18 cellular contexts compared by ENCODE assay signal in the genomic region with DNA sequence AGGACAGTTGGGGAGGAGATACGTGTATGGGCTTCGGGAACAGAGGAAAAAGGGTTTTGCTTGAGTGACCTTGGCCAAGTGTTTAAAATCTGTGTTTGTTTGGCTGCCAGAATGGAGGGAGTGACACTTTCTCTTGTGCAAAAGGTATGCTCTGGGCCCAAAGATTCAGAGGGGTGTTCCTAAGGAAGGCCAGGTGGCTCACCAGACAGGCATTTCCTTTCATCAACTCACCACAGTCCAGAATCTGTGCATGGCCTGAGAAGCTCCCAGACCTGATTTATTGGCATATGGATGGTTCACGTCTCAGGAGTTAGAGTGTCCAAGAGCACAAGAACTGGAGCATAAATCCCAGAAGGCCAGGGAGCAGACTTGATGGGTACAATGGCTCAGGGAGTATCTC. TPM values are rescaled to one million over a fixed set of nuclear protein-coding genes. Genes with fewer than 3 reads are reported as not detected.
DNase-seq lines count a peak whose midpoint lies in the region; ATAC-seq and TF ChIP-seq lines count a peak whose summit lies in the region.
"Had no signal": no experiment of that assay in that cellular context is flagged by ENCODE, and none has a peak within 500 bp of the region (broad histone marks: within the 10 kb centered on the region; RNA-seq: fewer than 3 reads in every experiment).

No MANE protein-coding gene starts in this region.

- 63 to 64% methylated on average over 3 of the region's 3 CpGs for WGBS in GM23248 (ENCODE audit: low coverage in 1 of 2, low lambda C conversion rate in 2 of 2, missing lambda C conversion rate in 2 of 2), 2 experiments
- 66% methylated on average over 3 of the region's 3 CpGs for WGBS in esophagus muscularis mucosa

- no peaks in the 10 kb centered on the region for H3K9me3 ChIP-seq in GM23248 (ENCODE audit: low read depth)
- H3K9me3 ChIP-seq in RWPE2 (ENCODE audit: severe bottlenecking), result no peaks in the 10 kb centered on the region
- no peaks in the 10 kb centered on the region for H3K9me3 ChIP-seq in esophagus muscularis mucosa

- intact Hi-C loops in esophagus muscularis mucosa (cut with DNase I), result no loop called here

- no peak for TF ChIP-seq EP300 in esophagus muscularis mucosa (IDR thresholded peaks at IDR 0.05)

- no peaks in the 10 kb centered on the region for H3K36me3 Mint-ChIP-seq in activated naive CD8-positive, alpha-beta T cell treated with anti-CD3 and anti-CD28 coated beads, Interleukin-2, amount 50 U/mL, for 24 hours (ENCODE audit: low read depth)
- H3K36me3 Mint-ChIP-seq: CD8-positive, alpha-beta T cell had no signal

- H3K9ac ChIP-seq in GM23248, result no peak overlapping the region

- H2AFZ ChIP-seq in GM23248, result no peak overlapping the region

- no peak overlapping the region for H3K4me3 Mint-ChIP-seq in activated naive CD8-positive, alpha-beta T cell treated with anti-CD3 and anti-CD28 coated beads, Interleukin-2, amount 50 U/mL, for 24 hours
- H3K4me3 Mint-ChIP-seq: CD8-positive, alpha-beta T cell; H9; IgD-negative memory B cell had no signal

- H3K36me3 ChIP-seq in GM23248 (ENCODE audit: low read depth) (no peaks in the 10 kb centered on the region), RWPE2 (ENCODE audit: low read depth) (no peaks in the 10 kb centered on the region), esophagus muscularis mucosa (no peaks in the 10 kb centered on the region)

- no peak overlapping the region for H3K4me2 ChIP-seq in GM23248 (ENCODE audit: unreplicated experiment)

- H3K4me1 ChIP-seq in GM23248 (ENCODE audit: insufficient read depth) (no peaks in the 10 kb centered on the region), RWPE2 (ENCODE audit: insufficient read depth, poor library complexity, severe bottlenecking) (peaks cover 20% of the 10 kb centered on the region), esophagus muscularis mucosa (peaks cover 0 to 9% (median 3%) of the 10 kb centered on the region in 4 donors)

- H3K27ac ChIP-seq in GM23248 (no peak overlapping the region), RWPE2 (ENCODE audit: poor library complexity, severe bottlenecking) (peak overlapping the region; percentile 86), esophagus muscularis mucosa (replicated peaks in 1 of 4) (no peak overlapping the region)

- no peaks in the 10 kb centered on the region for H4K20me1 ChIP-seq in GM23248 (ENCODE audit: insufficient read depth)

- no peaks in the 10 kb centered on the region for H3K79me2 ChIP-seq in GM23248 (ENCODE audit: insufficient read depth)

- no peaks in the 10 kb centered on the region for H3K9me2 ChIP-seq in GM23248 (ENCODE audit: insufficient read depth)

- in situ Hi-C loops in GM23248 (cut with MboI), result no loop called here

- peaks cover 18% of the 10 kb centered on the region for H3K27me3 Mint-ChIP-seq in activated naive CD8-positive, alpha-beta T cell treated with anti-CD3 and anti-CD28 coated beads, Interleukin-2, amount 50 U/mL, for 24 hours

- ATAC-seq in RWPE2 (ENCODE audit: low read depth), result peak; percentile 96
- ATAC-seq in activated naive CD8-positive, alpha-beta T cell treated with anti-CD3 and anti-CD28 coated beads, Interleukin-2, amount 50 U/mL, for 24 hours, result no peak
- no peak for ATAC-seq in HG02970 (IDR thresholded peaks at IDR 0.05; ENCODE audit: low FRiP score, unreplicated experiment)
- ATAC-seq: CD8-positive, alpha-beta T cell; Right ventricle myocardium inferior had no signal

- TF ChIP-seq POLR2A in esophagus muscularis mucosa (IDR thresholded peaks at IDR 0.05; ENCODE audit: low read depth), result no peak

- no peaks in the 10 kb centered on the region for H3K4me1 Mint-ChIP-seq in activated naive CD8-positive, alpha-beta T cell treated with anti-CD3 and anti-CD28 coated beads, Interleukin-2, amount 50 U/mL, for 24 hours

- DNase-seq in GM23248 (peak; percentile 13), RWPE2 (ENCODE audit: low spot score) (peak; percentile 67), fibroblast of pulmonary artery (ENCODE audit: low read depth) (peak; percentile 43), renal cortical epithelial cell (ENCODE audit: low read depth) (peak; percentile 62), NCI-H524 treated with DMSO at 0.1 percent for 48 hours (lab: John Stamatoyannopoulos, UW) (no peak), esophagus muscularis mucosa (ENCODE audit: extremely low spot score) (no peak)
- no peak for DNase-seq in activated naive CD8-positive, alpha-beta T cell treated with anti-CD3 and anti-CD28 coated beads, Interleukin-2, amount 50 U/mL, for 24 hours
- DNase-seq: CD8-positive, alpha-beta T cell; DND-41; H9; MV-4-11; NCI-H1417 treated with DMSO at 0.1 percent for 48 hours; NCI-H2081; NCI-H524; OCI-M1 had no signal

- H3F3A ChIP-seq in GM23248 (ENCODE audit: insufficient read depth), result no peaks in the 10 kb centered on the region

- no peaks in the 10 kb centered on the region for H3K27me3 ChIP-seq in GM23248 (replicated peaks; ENCODE audit: insufficient read depth)
- no peaks in the 10 kb centered on the region for H3K27me3 ChIP-seq in RWPE2 (ENCODE audit: insufficient read depth, poor library complexity, severe bottlenecking)
- H3K27me3 ChIP-seq in esophagus muscularis mucosa, result peaks cover 0 to 10% (median 0%) of the 10 kb centered on the region in 4 donors

- H3K4me3 ChIP-seq in GM23248, result no peak overlapping the region
- H3K4me3 ChIP-seq in RWPE2 (ENCODE audit: severe bottlenecking), result no peak overlapping the region
- H3K4me3 ChIP-seq in fibroblast of pulmonary artery (replicated peaks; ENCODE audit: low read depth, low read length), result no peak overlapping the region
- H3K4me3 ChIP-seq in esophagus muscularis mucosa, result no peak overlapping the region

- TF ChIP-seq CTCF in RWPE2 (IDR thresholded peaks at IDR 0.05; ENCODE audit: poor library complexity, severe bottlenecking), result no peak
- no peak for TF ChIP-seq CTCF in fibroblast of pulmonary artery (IDR thresholded peaks at IDR 0.05; ENCODE audit: low read length, missing control alignments)
- no peak for TF ChIP-seq CTCF in esophagus muscularis mucosa (IDR thresholded peaks at IDR 0.05)

- no peak overlapping the region for H3K27ac Mint-ChIP-seq in activated naive CD8-positive, alpha-beta T cell treated with anti-CD3 and anti-CD28 coated beads, Interleukin-2, amount 50 U/mL, for 24 hours
- H3K27ac Mint-ChIP-seq: CD8-positive, alpha-beta T cell; IgD-negative memory B cell had no signal

- H3K9me3 Mint-ChIP-seq in activated naive CD8-positive, alpha-beta T cell treated with anti-CD3 and anti-CD28 coated beads, Interleukin-2, amount 50 U/mL, for 24 hours, result no peaks in the 10 kb centered on the region
- H3K9me3 Mint-ChIP-seq: CD8-positive, alpha-beta T cell; IgD-negative memory B cell had no signal

RNA-seq across cellular contexts. Expression of gene NLK, which starts 53.4 kb away (rescaled TPM):
- total RNA-seq in GM23248 (2014; rRNA removed; shearing (Covaris generic)), result 11.4 and 17.6 TPM in 2 replicates
- polyA plus RNA-seq in GM23248 (2016; fragmentation: Nextera tagmentation; extraction: Ambion mirVana), result 3.8 and 4.1 TPM in 2 replicates
- total RNA-seq in renal cortical epithelial cell, result 17.4 and 32.7 TPM in 2 replicates
- 10 to 100 TPM; 10.1 to 16.2 (median 12.6) TPM for total RNA-seq in esophagus muscularis mucosa

Comparison
In these comparisons a context has a peak if more than half of its experiments do, and no peak if none do; other contexts are left out.
1. DNase-seq: peak in GM23248 (single experiment), RWPE2 (single experiment), fibroblast of pulmonary artery (single experiment) and renal cortical epithelial cell (single experiment); none in activated naive CD8-positive, alpha-beta T cell treated with anti-CD3 and anti-CD28 coated beads, Interleukin-2, amount 50 U/mL, for 24 hours (single experiment), NCI-H524 treated with DMSO at 0.1 percent for 48 hours (single experiment) and esophagus muscularis mucosa (single experiment).